16 cellular contexts compared by ENCODE assay signal in the genomic region with DNA sequence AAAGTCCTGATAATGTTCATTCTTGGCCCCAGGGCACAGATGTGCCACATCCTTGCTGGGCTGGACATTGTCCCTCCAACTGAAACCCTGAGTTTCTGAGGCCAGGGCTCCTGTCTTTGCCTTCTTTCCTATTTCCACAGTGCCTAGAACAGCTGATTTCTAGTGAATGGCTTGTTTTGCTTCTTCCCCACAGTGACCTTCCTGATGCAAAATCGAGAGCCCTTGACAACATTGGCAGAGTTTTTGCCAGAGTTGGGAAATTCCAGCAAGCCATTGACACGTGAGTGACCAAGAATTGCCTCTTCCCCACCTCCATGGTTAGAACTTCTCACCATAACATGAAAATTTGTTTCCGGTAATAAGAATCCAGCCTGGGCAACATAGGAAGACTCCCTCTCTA. TPM values are rescaled to one million over a fixed set of nuclear protein-coding genes. Genes with fewer than 3 reads are reported as not detected.
"Had no signal": no experiment of that assay in that cellular context is flagged by ENCODE, and none has a peak within 500 bp of the region (broad histone marks: within the 10 kb centered on the region; RNA-seq: fewer than 3 reads in every experiment).

No MANE protein-coding gene starts in this region.

- ATAC-seq: esophagus mucosa, heart left ventricle, left colon had no signal

- DNase-seq: cortex of kidney; dorsolateral prefrontal cortex; effector CD8-positive, alpha-beta T cell; heart left ventricle; hippocampal formation; left colon; mesendoderm; naive B cell; nephron progenitor cell; small intestine; stimulated activated CD4-positive, alpha-beta T cell treated with anti-CD3 and anti-CD28 coated beads, Interleukin-2, amount 100 ng/mL, for 48 hours; stimulated activated naive CD4-positive, alpha-beta T cell treated with Interleukin-2 at 50 U/mL for 16 hours; uterus had no signal

- H3K4me3 ChIP-seq: dorsolateral prefrontal cortex, heart left ventricle, right atrium auricular region, uterus had no signal

- H3K4me3 Mint-ChIP-seq: naive B cell, nephron progenitor cell, type B pancreatic cell had no signal

- H3K27me3 Mint-ChIP-seq: type B pancreatic cell had no signal

- H3K27me3 ChIP-seq: dorsolateral prefrontal cortex, heart left ventricle, right atrium auricular region, uterus had no signal

- H3K4me1 Mint-ChIP-seq: naive B cell had no signal

- H3K4me1 ChIP-seq: heart left ventricle, right atrium auricular region, uterus had no signal

- H3K9me3 Mint-ChIP-seq: naive B cell, nephron progenitor cell, type B pancreatic cell had no signal

- H3K36me3 ChIP-seq: right atrium auricular region, uterus had no signal

- H3K27ac ChIP-seq: dorsolateral prefrontal cortex, heart left ventricle, right atrium auricular region, uterus had no signal

- H3K27ac Mint-ChIP-seq: nephron progenitor cell, type B pancreatic cell had no signal

- H3K36me3 Mint-ChIP-seq: naive B cell, type B pancreatic cell had no signal

- H3K9me3 ChIP-seq: heart left ventricle, right atrium auricular region, uterus had no signal

RNA-seq across cellular contexts. Expression of gene ODAD4, which starts 14.5 kb away (rescaled TPM):
- total RNA-seq: esophagus mucosa had no signal
